ENCODE assay signal across 2 cellular contexts in genomic region chr16:22172642-22173041, GRCh38. TPM values are rescaled to one million over a fixed set of nuclear protein-coding genes. Genes with fewer than 3 reads are reported as not detected.
"Had no signal": no experiment of that assay in that cellular context is flagged by ENCODE, and none has a peak within 500 bp of the region (broad histone marks: within the 10 kb centered on the region; RNA-seq: fewer than 3 reads in every experiment).

No MANE protein-coding gene starts in this region.

RNA-seq across cellular contexts. Expression of gene SDR42E2, which starts 10.3 kb away (rescaled TPM):
- total RNA-seq: G401, GM12878 had no signal
